13 cellular contexts compared by ENCODE assay signal in genomic region chr20:36145877-36146707, GRCh38. TPM values are rescaled to one million over a fixed set of nuclear protein-coding genes. Genes with fewer than 3 reads are reported as not detected.
DNase-seq lines count a peak whose midpoint lies in the region; ATAC-seq and TF ChIP-seq lines count a peak whose summit lies in the region.
"Had no signal": no experiment of that assay in that cellular context is flagged by ENCODE, and none has a peak within 500 bp of the region (broad histone marks: within the 10 kb centered on the region; RNA-seq: fewer than 3 reads in every experiment).

No MANE protein-coding gene starts in this region.

- H3K9me3 ChIP-seq in tibial artery (no peaks in the 10 kb centered on the region), HAP-1 (no peaks in the 10 kb centered on the region)
- H3K9me3 ChIP-seq: tibial nerve had no signal

- H3K4me1 ChIP-seq in tibial artery (peaks cover 0 to 24% (median 19%) of the 10 kb centered on the region in 4 donors), HAP-1 (no peaks in the 10 kb centered on the region)

- H3K27ac ChIP-seq in coronary artery (peak overlapping the region; percentile 61 to 70), tibial artery (peak overlapping the region; percentile 37 to 51)
- H3K27ac ChIP-seq: tibial nerve had no signal

- ATAC-seq in left colon = peak; percentile 56
- ATAC-seq in GM19328 (IDR thresholded peaks at IDR 0.05; ENCODE audit: unreplicated experiment) = no peak
- ATAC-seq: sciatic nerve had no signal

- no peak overlapping the region for H3K4me3 ChIP-seq in coronary artery
- H3K4me3 ChIP-seq in tibial artery = no peak overlapping the region
- H3K4me3 ChIP-seq in HAP-1 = no peak overlapping the region
- H3K4me3 ChIP-seq: tibial nerve had no signal

- H3K27me3 ChIP-seq in tibial artery = no peaks in the 10 kb centered on the region
- H3K27me3 ChIP-seq in HAP-1 (ENCODE audit: low read depth) = no peaks in the 10 kb centered on the region
- H3K27me3 ChIP-seq: tibial nerve had no signal

- H3K36me3 ChIP-seq in tibial artery = no peaks in the 10 kb centered on the region
- H3K36me3 ChIP-seq in HAP-1 (replicated peaks) = no peaks in the 10 kb centered on the region
- H3K36me3 ChIP-seq: tibial nerve had no signal

- DNase-seq in NCI-H510A (lab: John Stamatoyannopoulos, UW) = peak; percentile 31
- no peak for DNase-seq in NCI-H510A treated with DMSO at 0.1 percent for 48 hours (lab: John Stamatoyannopoulos, UW)
- peak; percentile 84 for DNase-seq in coronary artery (ENCODE audit: low spot score)
- DNase-seq in left colon = no peak
- DNase-seq in tibial artery = peak; percentile 47 to 84
- DNase-seq in HAP-1 (ENCODE audit: low spot score in 2 of 2) = no peak
- no peak for DNase-seq in epidermal melanocyte (ENCODE audit: insufficient read length, low spot score)
- DNase-seq: activated naive CD8-positive, alpha-beta T cell treated with anti-CD3 and anti-CD28 coated beads, Interleukin-2, amount 10 ng/mL, durations not matched to agents 7 days and 5 days; HFFc6; Kasumi-1 had no signal

- in situ Hi-C loops in HAP-1 (cut with MboI; ENCODE audit: low sequenced_read_pairs) = no loop called here

- intact Hi-C loops in left colon (cut with DNase I, micrococcal nuclease) = no loop called here
- intact Hi-C loops in tibial artery (cut with DNase I; ENCODE audit: low total_unique reads) = no loop called here

- TF ChIP-seq CTCF in coronary artery (IDR thresholded peaks at IDR 0.05) (no peak), tibial artery (IDR thresholded peaks at IDR 0.05) (no peak)

RNA-seq across cellular contexts. Expression of gene EPB41L1, which starts 8.4 kb away (rescaled TPM):
- total RNA-seq in left colon = 10 to 100 TPM; 60.6 to 63.1 TPM

Comparison
In these comparisons a context has a peak if more than half of its experiments do, and no peak if none do; other contexts are left out.
1. DNase-seq: peak in NCI-H510A (single experiment), coronary artery (single experiment) and tibial artery (2 of 2); none in NCI-H510A treated with DMSO at 0.1 percent for 48 hours (single experiment), left colon (0 of 2), HAP-1 (0 of 2) and epidermal melanocyte (single experiment).